In genomic region chr14:70640938-70641547, GRCh38 we compare ENCODE assay signal across 8 cellular contexts. TPM values are rescaled to one million over a fixed set of nuclear protein-coding genes. Genes with fewer than 3 reads are reported as not detected.
DNase-seq lines count a peak whose midpoint lies in the region; ATAC-seq, FAIRE-seq and TF ChIP-seq lines count a peak whose summit lies in the region.

No MANE protein-coding gene starts in this region.

- no peak overlapping the region for H3K9ac ChIP-seq in neural progenitor cell

- H3F3A ChIP-seq in neural progenitor cell (ENCODE audit: low read depth) = peaks cover 15% of the 10 kb centered on the region

- CTCF ChIA-PET in A549 (lab: Yijun Ruan, JAX) = interaction anchor here (1.7 to 2.8 kb wide), 2 partner anchors 70 to 177 kb away, joined by 3 to 13 read pairs; no protein-coding TSS in a partner anchor

- peak overlapping the region; percentile 97 for H2AFZ ChIP-seq in neural progenitor cell (replicated peaks)

- FAIRE-seq in A549 (lab: Jason Lieb, UNC) = no peak

- no peak for TF ChIP-seq EP300 in A549 (IDR thresholded peaks at IDR 0.05)

- no peaks in the 10 kb centered on the region for H3K27me3 Mint-ChIP-seq in activated T-cell treated with anti-CD3 and anti-CD28 coated beads, Interleukin-2, amount 50 U/mL, for 24 hours
- H3K27me3 Mint-ChIP-seq in neural progenitor cell (ENCODE audit: insufficient read depth, low read depth) = peaks cover 7% of the 10 kb centered on the region

- peaks cover 51% of the 10 kb centered on the region for H3K27me3 ChIP-seq in neural progenitor cell

- TF ChIP-seq CTCF in A549 (IDR thresholded peaks at IDR 0.05) (no peak), fibroblast of the aortic adventitia (IDR thresholded peaks at IDR 0.05; ENCODE audit: insufficient read depth, low read length) (no peak), neural progenitor cell (IDR thresholded peaks at IDR 0.05) (no peak)

- H3K4me3 ChIP-seq in A549 = peak overlapping the region; percentile 69
- H3K4me3 ChIP-seq in fibroblast of the aortic adventitia (ENCODE audit: low read depth, low read length) = peak overlapping the region; percentile 64
- H3K4me3 ChIP-seq in neural progenitor cell = peak overlapping the region; percentile 98

- peak overlapping the region; percentile 70 to 92 for H3K27ac ChIP-seq in A549
- no peak overlapping the region for H3K27ac ChIP-seq in neural progenitor cell

- H3K9me3 Mint-ChIP-seq in activated T-cell treated with anti-CD3 and anti-CD28 coated beads, Interleukin-2, amount 50 U/mL, for 24 hours = peaks cover 4% of the 10 kb centered on the region
- peaks cover 3% of the 10 kb centered on the region for H3K9me3 Mint-ChIP-seq in neural progenitor cell

- 2% methylated on average over 28 of the region's 28 CpGs for WGBS in A549 (ENCODE audit: missing lambda C conversion rate)

- TF ChIP-seq RAD21 in A549 (conservative IDR thresholded peaks at IDR 0.05 in 1 of 2, IDR thresholded peaks at IDR 0.05 in 1 of 2) = no peak

- peaks cover 11% of the 10 kb centered on the region for H4K20me1 ChIP-seq in neural progenitor cell (ENCODE audit: low read depth)

- DNase-seq in A549 (ENCODE audit: low read depth in 1 of 2, low spot score in 1 of 2) (peak; percentile 47 to 61), NCI-H510A treated with DMSO at 0.1 percent for 48 hours (lab: John Stamatoyannopoulos, UW) (peak; percentile 51), fibroblast of the aortic adventitia (ENCODE audit: low read depth) (peak; percentile 11), neural progenitor cell (ENCODE audit: low spot score) (no peak), cerebellar nuclear complex (lab: John Stamatoyannopoulos, UW) (no peak)
- peak; percentile 70 for DNase-seq in activated T-cell treated with anti-CD3 and anti-CD28 coated beads, Interleukin-2, amount 50 U/mL, for 24 hours

- H3K27ac Mint-ChIP-seq in activated T-cell treated with anti-CD3 and anti-CD28 coated beads, Interleukin-2, amount 50 U/mL, for 24 hours = peak overlapping the region; percentile 92
- no peak overlapping the region for H3K27ac Mint-ChIP-seq in neural progenitor cell

- TF ChIP-seq POLR2A in A549 (IDR thresholded peaks at IDR 0.05; ENCODE audit: low read length) = no peak

- H3K4me1 ChIP-seq in A549 = peaks cover 11% of the 10 kb centered on the region; the same call in 1 of the 3 replicates
- peaks cover 11% of the 10 kb centered on the region for H3K4me1 ChIP-seq in neural progenitor cell

- peaks cover 14% of the 10 kb centered on the region for H3K36me3 Mint-ChIP-seq in activated T-cell treated with anti-CD3 and anti-CD28 coated beads, Interleukin-2, amount 50 U/mL, for 24 hours (ENCODE audit: low read depth)
- H3K36me3 Mint-ChIP-seq in neural progenitor cell = peaks cover 7% of the 10 kb centered on the region

- peak overlapping the region; percentile 96 for H3K4me2 ChIP-seq in A549
- peak overlapping the region; percentile 81 for H3K4me2 ChIP-seq in neural progenitor cell

- H3K9me3 ChIP-seq in A549 (peaks cover 4% of the 10 kb centered on the region), neural progenitor cell (ENCODE audit: low read depth) (no peaks in the 10 kb centered on the region)

- peak overlapping the region; percentile 94 for H3K4me3 Mint-ChIP-seq in activated T-cell treated with anti-CD3 and anti-CD28 coated beads, Interleukin-2, amount 50 U/mL, for 24 hours
- peak overlapping the region; percentile 94 for H3K4me3 Mint-ChIP-seq in neural progenitor cell

- POLR2A ChIA-PET in A549 (lab: Yijun Ruan, JAX) = interaction anchor here (0.6 to 1.2 kb wide), 2 partner anchors 14 to 874 kb away, joined by 3 to 4 read pairs; partner anchors contain the start of gene SRSF5

- peaks cover 25% of the 10 kb centered on the region for H3K79me2 ChIP-seq in neural progenitor cell (ENCODE audit: low read depth)

- peaks cover 52% of the 10 kb centered on the region for H3K4me1 Mint-ChIP-seq in activated T-cell treated with anti-CD3 and anti-CD28 coated beads, Interleukin-2, amount 50 U/mL, for 24 hours (ENCODE audit: low read depth)
- peaks cover 35% of the 10 kb centered on the region for H3K4me1 Mint-ChIP-seq in neural progenitor cell

- no peaks in the 10 kb centered on the region for H3K36me3 ChIP-seq in neural progenitor cell

- ATAC-seq in A549 (peak; percentile 86 to 92), GM18517 (IDR thresholded peaks at IDR 0.05; ENCODE audit: unreplicated experiment) (peak; percentile 58), HG02973 (IDR thresholded peaks at IDR 0.05; ENCODE audit: unreplicated experiment) (peak; percentile 52)

TF ChIP-seq in A549, 52 proteins besides CTCF, POLR2A, EP300 and RAD21:
- TF ChIP-seq CBX2 (IDR thresholded peaks at IDR 0.05; ENCODE audit: borderline replicate concordance, low read depth) (no peak), TP53 (CRISPR knock-in tag; IDR thresholded peaks at IDR 0.05) (no peak)
- TF ChIP-seq, protein P1, sequence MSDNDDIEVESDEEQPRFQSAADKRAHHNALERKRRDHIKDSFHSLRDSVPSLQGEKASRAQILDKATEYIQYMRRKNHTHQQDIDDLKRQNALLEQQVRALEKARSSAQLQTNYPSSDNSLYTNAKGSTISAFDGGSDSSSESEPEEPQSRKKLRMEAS (IDR thresholded peaks at IDR 0.05) = peak; percentile 39; the same call in 1 of the 2 replicates
TF ChIP-seq in A549: peak in this region for 1.

RNA-seq across cellular contexts. Expression of gene TTC9, which starts 0.7 kb away (rescaled TPM):
- 2.0 TPM in 2 replicates for polyA plus RNA-seq in A549 (2011; rRNA removed)
- polyA plus RNA-seq in A549 (2012; cell fraction: cytosol; rRNA removed) = 0.93 and 1.2 TPM in 2 replicates
- 0.83 and 0.86 TPM in 2 replicates for polyA plus RNA-seq in A549 (2012; cell fraction: nucleus; rRNA removed)
- 1.3 to 1.7 TPM (median 1.3 TPM) in 3 replicates for polyA plus RNA-seq in A549 (2017; fragmentation: RNase III; extraction: RNeasy Plus Mini Kit Qiagen cat#74134 plus additional on column Dnase treatment)
- polyA minus RNA-seq in A549 (2011; rRNA and poly(A)+ RNA removed) = 1.3 and 2.0 TPM in 2 replicates
- 0.16 and 0.45 TPM in 2 replicates for total RNA-seq in fibroblast of the aortic adventitia (ENCODE audit: low replicate concordance)
- total RNA-seq in neural progenitor cell (ENCODE audit: low replicate concordance) = 3.5 and 3.7 TPM in 2 replicates

RNA-seq across cellular contexts. Expression of gene MED6, which starts 40.6 kb away (rescaled TPM):
- polyA plus RNA-seq in A549 (2011; rRNA removed) (74.6 and 85.5 TPM in 2 replicates), A549 (2017; fragmentation: RNase III; extraction: RNeasy Plus Mini Kit Qiagen cat#74134 plus additional on column Dnase treatment) (45.1 to 53.7 TPM (median 47.5 TPM) in 3 replicates)
- polyA plus RNA-seq in A549 (2012; cell fraction: cytosol; rRNA removed) = 20.3 and 24.8 TPM in 2 replicates
- 12.0 and 19.3 TPM in 2 replicates for polyA plus RNA-seq in A549 (2012; cell fraction: nucleus; rRNA removed)
- polyA minus RNA-seq in A549 (2011; rRNA and poly(A)+ RNA removed) = 27.2 TPM in 2 replicates
- total RNA-seq in fibroblast of the aortic adventitia (ENCODE audit: low replicate concordance) (19.7 and 39.6 TPM in 2 replicates), neural progenitor cell (ENCODE audit: low replicate concordance) (57.5 and 82.0 TPM in 2 replicates)

Comparison
In these comparisons a context has a peak if more than half of its experiments do, and no peak if none do; other contexts are left out.
1. DNase-seq: peak in A549 (2 of 2), NCI-H510A treated with DMSO at 0.1 percent for 48 hours (single experiment), activated T-cell treated with anti-CD3 and anti-CD28 coated beads, Interleukin-2, amount 50 U/mL, for 24 hours (single experiment) and fibroblast of the aortic adventitia (single experiment); none in neural progenitor cell (single experiment) and cerebellar nuclear complex (0 of 2).
2. Peak in every context shown above with its lines, with median percentiles within 50 percentile points of each other: ATAC-seq and H3K4me3 ChIP-seq.